35 cellular contexts compared by ENCODE assay signal in the genomic region with DNA sequence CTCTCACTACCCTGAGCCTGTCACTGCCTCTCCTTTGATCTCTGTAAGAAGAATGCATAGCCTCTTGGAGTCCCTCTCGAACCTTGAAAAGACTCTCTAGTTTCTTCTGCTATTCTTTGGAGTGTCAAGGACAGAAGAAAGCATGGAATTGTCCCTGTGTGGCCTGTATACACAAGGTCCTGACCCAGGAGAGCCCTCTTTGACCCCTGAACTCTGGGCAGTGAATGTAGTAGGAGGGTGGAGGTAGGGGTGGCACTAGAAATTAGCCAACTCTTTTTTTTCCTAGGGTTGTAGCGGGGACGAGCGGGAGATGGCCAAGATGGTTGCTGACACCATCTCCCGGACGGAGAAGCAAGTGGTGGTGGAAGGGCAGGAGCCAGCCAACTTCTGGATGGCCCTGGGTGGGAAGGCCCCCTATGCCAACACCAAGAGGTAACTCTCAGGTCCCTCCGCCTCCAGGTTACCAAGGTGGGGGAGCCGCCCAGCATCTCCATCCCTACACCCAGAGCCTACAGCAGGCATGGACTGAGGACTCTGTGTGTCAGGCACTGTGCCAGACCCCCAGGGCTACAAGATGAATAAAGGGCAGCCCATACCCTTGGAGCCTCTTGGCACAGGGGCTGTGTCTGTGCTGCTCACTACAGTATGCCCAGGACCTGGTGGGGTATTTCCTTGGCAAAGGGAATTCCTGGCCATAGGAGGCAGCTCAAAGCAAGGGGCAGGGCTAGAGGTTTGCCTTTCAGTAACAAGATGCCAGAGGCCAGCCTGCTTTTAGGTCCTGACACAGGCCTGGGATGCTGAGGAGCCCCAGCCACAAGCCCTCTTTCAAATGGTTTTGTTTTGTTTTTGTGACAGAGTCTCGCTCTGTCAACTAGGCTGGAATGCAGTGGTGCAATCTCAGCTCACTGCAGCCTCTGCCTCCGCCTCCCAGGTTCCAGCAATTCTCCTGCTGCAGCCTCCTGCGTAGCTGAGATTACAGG. TPM values are rescaled to one million over a fixed set of nuclear protein-coding genes. Genes with fewer than 3 reads are reported as not detected.
DNase-seq lines count a peak whose midpoint lies in the region; ATAC-seq and TF ChIP-seq lines count a peak whose summit lies in the region.
"Had no signal": no experiment of that assay in that cellular context is flagged by ENCODE, and none has a peak within 500 bp of the region (broad histone marks: within the 10 kb centered on the region; RNA-seq: fewer than 3 reads in every experiment).

No MANE protein-coding gene starts in this region.

- H3K4me1 ChIP-seq in body of pancreas = no peaks in the 10 kb centered on the region
- H3K4me1 ChIP-seq in right lobe of liver = peaks cover 0 to 5% (median 0%) of the 10 kb centered on the region in 4 donors
- peaks cover 0 to 17% (median 11%) of the 10 kb centered on the region in 6 donors for H3K4me1 ChIP-seq in spleen
- H3K4me1 ChIP-seq: BE2C, SJCRH30 had no signal

- ATAC-seq in body of pancreas = peak; percentile 27
- peak; percentile 13 to 66 (median 32) for ATAC-seq in right lobe of liver
- no peak for ATAC-seq in stimulated activated naive CD8-positive, alpha-beta T cell treated with anti-CD3 and anti-CD28 coated beads, Interleukin-15, Interleukin-2, amounts not matched to agents 100 U/mL and 50 U/mL, for 24 hours
- no peak for ATAC-seq in HG03469 (IDR thresholded peaks at IDR 0.05; ENCODE audit: unreplicated experiment)
- ATAC-seq in GM18520 (IDR thresholded peaks at IDR 0.05; ENCODE audit: unreplicated experiment) = no peak
- ATAC-seq: activated CD4-positive, alpha-beta T cell treated with anti-CD3 and anti-CD28 coated beads for 36 hours; activated CD8-positive, alpha-beta T cell treated with anti-CD3 and anti-CD28 coated beads for 36 hours; CD8-positive, alpha-beta T cell; mucosa of descending colon; natural killer cell had no signal

- 93 to 98% methylated on average over 7 to 11 of the region's 11 CpGs for WGBS in body of pancreas, 2 donors
- WGBS in right lobe of liver (ENCODE audit: insufficient coverage, low coverage, low lambda C conversion rate, missing lambda C conversion rate) = 93% methylated on average over 8 of the region's 11 CpGs
- 92 to 96% (median 93%) methylated on average over 10 to 11 of the region's 11 CpGs for WGBS in spleen, 5 donors

- intact Hi-C loops in body of pancreas (cut with DNase I) = no loop called here
- intact Hi-C loops in right lobe of liver (cut with DNase I) = no loop called here
- intact Hi-C loops in spleen (cut with DNase I; ENCODE audit: low total_unique reads) = no loop called here

- H3K9me3 ChIP-seq in body of pancreas = no peaks in the 10 kb centered on the region
- H3K9me3 ChIP-seq in right lobe of liver = no peaks in the 10 kb centered on the region
- no peaks in the 10 kb centered on the region for H3K9me3 ChIP-seq in spleen
- H3K9me3 ChIP-seq: BE2C, mucosa of descending colon, SJCRH30, thoracic aorta had no signal

- no peak overlapping the region for H3K27ac ChIP-seq in body of pancreas
- no peak overlapping the region for H3K27ac ChIP-seq in right lobe of liver
- no peak overlapping the region for H3K27ac ChIP-seq in spleen
- H3K27ac ChIP-seq: cardiac muscle cell, coronary artery, SJCRH30, skin epidermis, thoracic aorta, VCaP had no signal

- TF ChIP-seq POLR2A in body of pancreas (IDR thresholded peaks at IDR 0.05) (no peak), right lobe of liver (IDR thresholded peaks at IDR 0.05) (no peak), spleen (IDR thresholded peaks at IDR 0.05) (no peak)

- H3K4me3 ChIP-seq in body of pancreas (no peak overlapping the region), right lobe of liver (no peak overlapping the region), spleen (no peak overlapping the region)
- H3K4me3 ChIP-seq: cardiac muscle cell, coronary artery, lung, mucosa of descending colon, SJCRH30, skin epidermis, thoracic aorta had no signal

- H3K27me3 ChIP-seq in body of pancreas (no peaks in the 10 kb centered on the region), right lobe of liver (no peaks in the 10 kb centered on the region), spleen (replicated peaks in 1 of 7) (no peaks in the 10 kb centered on the region)
- H3K27me3 ChIP-seq: BE2C, cardiac muscle cell, SJCRH30 had no signal

- no peak for TF ChIP-seq CTCF in body of pancreas (IDR thresholded peaks at IDR 0.05)
- no peak for TF ChIP-seq CTCF in right lobe of liver (IDR thresholded peaks at IDR 0.05)
- TF ChIP-seq CTCF in spleen (IDR thresholded peaks at IDR 0.05 in 8 of 11, conservative IDR thresholded peaks at IDR 0.05 in 3 of 11) = no peak

- peaks cover 0 to 2% of the 10 kb centered on the region in 2 donors for H3K36me3 ChIP-seq in body of pancreas (replicated peaks in 1 of 2; ENCODE audit: insufficient read depth in 1 of 2, low read depth in 2 of 2)
- H3K36me3 ChIP-seq in right lobe of liver = peaks cover 0 to 20% (median 2%) of the 10 kb centered on the region in 4 donors
- H3K36me3 ChIP-seq in spleen = no peaks in the 10 kb centered on the region
- H3K36me3 ChIP-seq: BE2C, cardiac muscle cell, SJCRH30, thoracic aorta had no signal

- DNase-seq in EH (ENCODE audit: low read depth) = peak; percentile 27
- DNase-seq in body of pancreas = no peak
- DNase-seq in right lobe of liver = no peak
- DNase-seq in spleen = peak; percentile 38
- DNase-seq in stimulated activated naive CD8-positive, alpha-beta T cell treated with anti-CD3 and anti-CD28 coated beads, Interleukin-15, Interleukin-2, amounts not matched to agents 100 U/mL and 50 U/mL, for 24 hours = no peak
- no peak for DNase-seq in DMS79 treated with DMSO at 0.1 percent for 48 hours (lab: John Stamatoyannopoulos, UW)
- DNase-seq: activated CD4-positive, alpha-beta T cell treated with anti-CD3 and anti-CD28 coated beads for 36 hours; activated CD8-positive, alpha-beta memory T cell treated with anti-CD3 and anti-CD28 coated beads, Interleukin-2, amount 50 U/mL, for 48 hours; activated CD8-positive, alpha-beta T cell treated with anti-CD3 and anti-CD28 coated beads for 36 hours; anterior cingulate cortex; BE2C; CD8-positive, alpha-beta T cell; DMS 273 treated with DMSO at 0.1 percent for 48 hours; effector memory CD4-positive, alpha-beta T cell; head of caudate nucleus; kidney glomerular epithelial cell; natural killer cell; NCI-H2081 treated with DMSO at 0.1 percent for 48 hours; NCI-H226; NCI-H69; SJCRH30; SW 1271; T-helper 9 cell had no signal

RNA-seq across cellular contexts. Expression of a gene that starts 16.4 kb away (rescaled TPM):
- 10 to 100 TPM; 15.3 to 15.8 TPM for total RNA-seq in body of pancreas
- total RNA-seq in right lobe of liver = 100 to 1,000 TPM in 1 of 6 experiments, 10 to 100 TPM in 2, 1 to 10 TPM in 3; 2.1 to 118 (median 19.1) TPM
- under 1 TPM in 3 of 7 donors, not detected in 4; 0.17 to 0.72 (median 0.38) TPM for total RNA-seq in spleen
- polyA plus RNA-seq in spleen = under 1 TPM; 0.04 to 0.19 (median 0.06) TPM
- total RNA-seq: activated CD4-positive, alpha-beta T cell treated with anti-CD3 and anti-CD28 coated beads for 36 hours; activated CD8-positive, alpha-beta T cell treated with anti-CD3 and anti-CD28 coated beads for 36 hours; epithelial cell of proximal tubule; omental fat pad had no signal

RNA-seq across cellular contexts. Expression of a gene that starts 35.6 kb away (rescaled TPM):
- total RNA-seq in body of pancreas (10 to 100 TPM; 67.2 to 98.9 TPM), right lobe of liver (10 to 100 TPM; 55.1 to 95.9 (median 75.6) TPM), spleen (100 to 1,000 TPM; 114 to 184 (median 163) TPM)
- polyA plus RNA-seq in spleen = 100 to 1,000 TPM in 1 of 3 donors, 10 to 100 TPM in 2; 65.6 to 114 (median 72.4) TPM

RNA-seq across cellular contexts. Expression of a gene that starts 53.2 kb away (rescaled TPM):
- total RNA-seq in body of pancreas (1 to 10 TPM; 3.0 to 7.3 TPM), right lobe of liver (10 to 100 TPM in 3 of 6 experiments, 1 to 10 TPM in 3; 4.2 to 13.2 (median 11.0) TPM), spleen (100 to 1,000 TPM in 4 of 7 donors, 10 to 100 TPM in 3; 63.5 to 576 (median 167) TPM)
- polyA plus RNA-seq in spleen = 10 to 100 TPM in 2 of 3 donors, 1 to 10 TPM in 1; 6.2 to 67.0 (median 38.6) TPM
- total RNA-seq: epithelial cell of proximal tubule, H7 had no signal

Comparison
In these comparisons a context has a peak if more than half of its experiments do, and no peak if none do; other contexts are left out.
1. DNase-seq: peak in EH (single experiment) and spleen (single experiment); none in body of pancreas (0 of 4), right lobe of liver (0 of 3), stimulated activated naive CD8-positive, alpha-beta T cell treated with anti-CD3 and anti-CD28 coated beads, Interleukin-15, Interleukin-2, amounts not matched to agents 100 U/mL and 50 U/mL, for 24 hours (single experiment) and DMS79 treated with DMSO at 0.1 percent for 48 hours (single experiment).
2. ATAC-seq: peak in body of pancreas (single experiment) and right lobe of liver (4 of 4); none in stimulated activated naive CD8-positive, alpha-beta T cell treated with anti-CD3 and anti-CD28 coated beads, Interleukin-15, Interleukin-2, amounts not matched to agents 100 U/mL and 50 U/mL, for 24 hours (single experiment), HG03469 (single experiment) and GM18520 (single experiment).
3. RNA of a gene that starts 53.2 kb away (total RNA-seq): 63.5 to 576 TPM in spleen; 4.2 to 13.2 TPM in right lobe of liver and 3.0 to 7.3 TPM in body of pancreas; every median in the first group is over 4 times any median in the second.